Comparison of ENCODE assay signal across 1 cellular context in the genomic region with DNA sequence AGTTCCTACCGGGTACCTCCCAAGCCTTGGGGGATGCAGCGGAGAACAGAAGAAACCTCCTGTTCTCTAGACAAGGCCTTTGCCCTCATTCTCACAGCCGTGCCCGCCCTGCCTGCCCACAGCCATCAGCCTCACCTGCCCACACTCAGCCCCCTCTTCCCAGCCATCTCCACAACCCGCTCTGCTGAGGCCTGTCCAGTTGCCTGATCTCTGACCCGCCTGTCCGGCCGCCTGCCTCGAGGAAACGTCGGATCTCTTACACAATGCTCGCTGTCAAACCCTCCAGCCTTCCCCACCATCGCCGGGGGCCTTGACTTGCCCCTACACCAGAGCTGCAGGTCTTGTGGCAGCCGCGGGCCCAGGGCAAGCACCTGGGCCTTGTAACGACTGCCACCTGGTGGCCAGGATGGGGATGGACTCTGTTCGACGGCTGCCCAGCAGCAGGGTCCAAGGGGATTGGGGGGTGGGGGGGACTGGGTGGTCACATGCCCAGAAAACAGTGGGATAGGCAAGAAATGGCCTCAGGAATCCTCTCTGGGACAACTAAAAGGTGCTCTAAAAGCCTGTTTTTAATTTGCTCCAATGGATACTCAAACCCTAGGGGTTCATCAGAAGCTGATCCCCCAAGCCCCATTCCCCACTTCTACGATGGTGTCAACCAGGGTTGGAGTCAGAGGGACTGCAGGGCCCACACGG.
TF ChIP-seq lines count a peak whose summit lies in the region.

No MANE protein-coding gene starts in this region.

TF ChIP-seq in HEK293, 187 proteins besides CTCF, POLR2A, EP300 and RAD21 (continued from another document):
- TF ChIP-seq, protein P1, sequence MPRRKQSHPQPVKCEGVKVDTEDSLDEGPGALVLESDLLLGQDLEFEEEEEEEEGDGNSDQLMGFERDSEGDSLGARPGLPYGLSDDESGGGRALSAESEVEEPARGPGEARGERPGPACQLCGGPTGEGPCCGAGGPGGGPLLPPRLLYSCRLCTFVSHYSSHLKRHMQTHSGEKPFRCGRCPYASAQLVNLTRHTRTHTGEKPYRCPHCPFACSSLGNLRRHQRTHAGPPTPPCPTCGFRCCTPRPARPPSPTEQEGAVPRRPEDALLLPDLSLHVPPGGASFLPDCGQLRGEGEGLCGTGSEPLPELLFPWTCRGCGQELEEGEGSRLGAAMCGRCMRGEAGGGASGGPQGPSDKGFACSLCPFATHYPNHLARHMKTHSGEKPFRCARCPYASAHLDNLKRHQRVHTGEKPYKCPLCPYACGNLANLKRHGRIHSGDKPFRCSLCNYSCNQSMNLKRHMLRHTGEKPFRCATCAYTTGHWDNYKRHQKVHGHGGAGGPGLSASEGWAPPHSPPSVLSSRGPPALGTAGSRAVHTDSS (tag by site-specific recombination; IDR thresholded peaks at IDR 0.05), result no peak
- 0 out of 2 replicates have a peak, but pooled peaks have one; percentile 41 for TF ChIP-seq ZNF777 (tag by site-specific recombination; IDR thresholded peaks at IDR 0.05; ENCODE audit: borderline replicate concordance)
- TF ChIP-seq, protein P2, sequence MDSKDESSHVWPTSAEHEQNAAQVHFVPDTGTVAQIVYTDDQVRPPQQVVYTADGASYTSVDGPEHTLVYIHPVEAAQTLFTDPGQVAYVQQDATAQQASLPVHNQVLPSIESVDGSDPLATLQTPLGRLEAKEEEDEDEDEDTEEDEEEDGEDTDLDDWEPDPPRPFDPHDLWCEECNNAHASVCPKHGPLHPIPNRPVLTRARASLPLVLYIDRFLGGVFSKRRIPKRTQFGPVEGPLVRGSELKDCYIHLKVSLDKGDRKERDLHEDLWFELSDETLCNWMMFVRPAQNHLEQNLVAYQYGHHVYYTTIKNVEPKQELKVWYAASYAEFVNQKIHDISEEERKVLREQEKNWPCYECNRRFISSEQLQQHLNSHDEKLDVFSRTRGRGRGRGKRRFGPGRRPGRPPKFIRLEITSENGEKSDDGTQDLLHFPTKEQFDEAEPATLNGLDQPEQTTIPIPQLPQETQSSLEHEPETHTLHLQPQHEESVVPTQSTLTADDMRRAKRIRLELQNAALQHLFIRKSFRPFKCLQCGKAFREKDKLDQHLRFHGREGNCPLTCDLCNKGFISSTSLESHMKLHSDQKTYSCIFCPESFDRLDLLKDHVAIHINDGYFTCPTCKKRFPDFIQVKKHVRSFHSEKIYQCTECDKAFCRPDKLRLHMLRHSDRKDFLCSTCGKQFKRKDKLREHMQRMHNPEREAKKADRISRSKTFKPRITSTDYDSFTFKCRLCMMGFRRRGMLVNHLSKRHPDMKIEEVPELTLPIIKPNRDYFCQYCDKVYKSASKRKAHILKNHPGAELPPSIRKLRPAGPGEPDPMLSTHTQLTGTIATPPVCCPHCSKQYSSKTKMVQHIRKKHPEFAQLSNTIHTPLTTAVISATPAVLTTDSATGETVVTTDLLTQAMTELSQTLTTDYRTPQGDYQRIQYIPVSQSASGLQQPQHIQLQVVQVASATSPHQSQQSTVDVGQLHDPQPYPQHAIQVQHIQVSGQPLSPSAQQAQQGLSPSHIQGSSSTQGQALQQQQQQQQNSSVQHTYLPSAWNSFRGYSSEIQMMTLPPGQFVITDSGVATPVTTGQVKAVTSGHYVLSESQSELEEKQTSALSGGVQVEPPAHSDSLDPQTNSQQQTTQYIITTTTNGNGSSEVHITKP (tag by site-specific recombination; IDR thresholded peaks at IDR 0.05), result peak; percentile 99
- TF ChIP-seq ZNF654 (tag by site-specific recombination; IDR thresholded peaks at IDR 0.05; ENCODE audit: low read depth), result peak; percentile 50
- peak; percentile 52 for TF ChIP-seq EGR2 (tag by site-specific recombination; IDR thresholded peaks at IDR 0.05; ENCODE audit: low read depth)
- TF ChIP-seq ZNF335 (tag by site-specific recombination; conservative IDR thresholded peaks at IDR 0.05), result no peak
- TF ChIP-seq ZNF391 (tag by site-specific recombination; IDR thresholded peaks at IDR 0.05; ENCODE audit: borderline replicate concordance, low read depth), result peak; percentile 80; the same call in 1 of the 2 replicates
- peak; percentile 86 for TF ChIP-seq ZNF2 (tag by site-specific recombination; IDR thresholded peaks at IDR 0.05)
TF ChIP-seq in HEK293: peak in this region for 9.
